In genomic region chr12:116381744-116382455, GRCh38 we compare ENCODE assay signal across 13 cellular contexts.
DNase-seq lines count a peak whose midpoint lies in the region; ATAC-seq and TF ChIP-seq lines count a peak whose summit lies in the region.
"Had no signal": no experiment of that assay in that cellular context is flagged by ENCODE, and none has a peak within 500 bp of the region (broad histone marks: within the 10 kb centered on the region; RNA-seq: fewer than 3 reads in every experiment).

No MANE protein-coding gene starts in this region.

- 1 to 2% methylated on average over 10 of the region's 13 CpGs for WGBS in mesodermal cell (ENCODE audit: insufficient coverage in 2 of 2), 2 experiments

- H3K4me1 ChIP-seq in mesodermal cell (ENCODE audit: control insufficient read depth, insufficient read depth, low read length, poor library complexity, severe bottlenecking) = peaks cover 26% of the 10 kb centered on the region

- no peaks in the 10 kb centered on the region for H3K9me3 ChIP-seq in mesodermal cell (ENCODE audit: control insufficient read depth, low read length)

- H3K4me3 ChIP-seq in AG09309 (ENCODE audit: control insufficient read depth, low read depth, low read length) (peak overlapping the region; percentile 21), choroid plexus epithelial cell (ENCODE audit: low read depth, low read length) (peak overlapping the region; percentile 42), mesodermal cell (ENCODE audit: extremely low read depth, insufficient read depth, low read length, poor library complexity, severe bottlenecking) (peak overlapping the region; percentile 10)

- TF ChIP-seq CTCF in AG09309 (IDR thresholded peaks at IDR 0.05; ENCODE audit: control insufficient read depth, insufficient read depth, low read depth, low read length, missing control alignments) (no peak), choroid plexus epithelial cell (conservative IDR thresholded peaks at IDR 0.05; ENCODE audit: low read depth, low read length) (no peak)

- peak overlapping the region; percentile 95 for H3K27ac ChIP-seq in mesodermal cell (ENCODE audit: low read depth, low read length, severe bottlenecking)

- DNase-seq in AG09309 (ENCODE audit: low read depth) (peak; percentile 93), LHCN-M2 (ENCODE audit: low read depth) (peak; percentile 95), choroid plexus epithelial cell (ENCODE audit: low read depth) (peak; percentile 96), NCI-H2196 (lab: John Stamatoyannopoulos, UW; ENCODE audit: unreplicated experiment) (no peak)
- no peak for DNase-seq in activated naive CD4-positive, alpha-beta T cell (lab: John Stamatoyannopoulos, UW)
- DNase-seq: COR-L47; Kasumi-1; naive B cell; stimulated activated naive CD4-positive, alpha-beta T cell; T-helper 1 cell had no signal

- H3K36me3 ChIP-seq in mesodermal cell (ENCODE audit: control insufficient read depth, insufficient read depth, low read length) = no peaks in the 10 kb centered on the region

- no peak for ATAC-seq in HG03571 (IDR thresholded peaks at IDR 0.05; ENCODE audit: unreplicated experiment)
- ATAC-seq in HG03045 (IDR thresholded peaks at IDR 0.05; ENCODE audit: unreplicated experiment) = no peak

Comparison
In these comparisons a context has a peak if more than half of its experiments do, and no peak if none do; other contexts are left out.
1. DNase-seq: peak in AG09309 (single experiment), LHCN-M2 (single experiment) and choroid plexus epithelial cell (single experiment); none in activated naive CD4-positive, alpha-beta T cell (0 of 4) and NCI-H2196 (single experiment).
2. Peak in every context shown above with its lines, with median percentiles within 50 percentile points of each other: H3K4me3 ChIP-seq.